12 cellular contexts compared by ENCODE assay signal in genomic region chr10:125006921-125007391, GRCh38.
A peak's percentile ranks its signal among the peaks of the same experiment; 100 is the strongest.
DNase-seq lines count a peak whose midpoint lies in the region; ATAC-seq and TF ChIP-seq lines count a peak whose summit lies in the region.
"Had no signal": no experiment of that assay in that cellular context is flagged by ENCODE, and none has a peak within 500 bp of the region (broad histone marks: within the 10 kb centered on the region; RNA-seq: fewer than 3 reads in every experiment).

No MANE protein-coding gene starts in this region.

- peak overlapping the region; percentile 9 for H2AFZ ChIP-seq in parathyroid adenoma

- TF ChIP-seq CTCF in AG10803 (conservative IDR thresholded peaks at IDR 0.05; ENCODE audit: low read length), result no peak
- TF ChIP-seq CTCF in parathyroid adenoma (IDR thresholded peaks at IDR 0.05), result no peak

- peaks cover 8% of the 10 kb centered on the region for H3K4me1 ChIP-seq in parathyroid adenoma

- H3K79me2 ChIP-seq in parathyroid adenoma, result peaks cover 13% of the 10 kb centered on the region

- peak overlapping the region; percentile 68 for H3K27ac ChIP-seq in parathyroid adenoma

- H3K36me3 ChIP-seq in parathyroid adenoma (ENCODE audit: control insufficient read depth, insufficient read depth, low read length), result no peaks in the 10 kb centered on the region

- H3K27me3 ChIP-seq in parathyroid adenoma (ENCODE audit: control insufficient read depth, insufficient read depth, low read length), result no peaks in the 10 kb centered on the region
- H3K27me3 ChIP-seq: upper lobe of left lung had no signal

- no peak overlapping the region for H3K9ac ChIP-seq in parathyroid adenoma

- H3K4me3 ChIP-seq in AG10803 (ENCODE audit: low read length) (no peak overlapping the region), parathyroid adenoma (ENCODE audit: low read depth, low read length) (no peak overlapping the region)
- H3K4me3 ChIP-seq: upper lobe of left lung had no signal

- ATAC-seq in SK-N-SH treated with all-trans-retinoic acid at 6 μM for 48 hours (peak; percentile 85), HG02973 (IDR thresholded peaks at IDR 0.05; ENCODE audit: unreplicated experiment) (no peak), HG03280 (IDR thresholded peaks at IDR 0.05; ENCODE audit: unreplicated experiment) (no peak)

- DNase-seq in AG10803 (ENCODE audit: low read depth) (peak; percentile 92), globus pallidus (ENCODE audit: low spot score) (peak; percentile 68), NCI-H748 treated with DMSO at 0.1 percent for 48 hours (lab: John Stamatoyannopoulos, UW) (no peak), DMS53 (lab: John Stamatoyannopoulos, UW) (no peak)
- DNase-seq: CD4-positive, CD25-positive, alpha-beta regulatory T cell; NCI-H1105 treated with DMSO at 0.1 percent for 48 hours; occipital lobe; upper lobe of left lung had no signal

- H3K9me3 ChIP-seq in parathyroid adenoma (ENCODE audit: control insufficient read depth, low read length), result no peaks in the 10 kb centered on the region
- H3K9me3 ChIP-seq: upper lobe of left lung had no signal

- H3K4me2 ChIP-seq in parathyroid adenoma (ENCODE audit: low read length), result no peak overlapping the region

TF ChIP-seq in SK-N-SH treated with all-trans-retinoic acid at 6 μM for 48 hours, 23 proteins besides CTCF, POLR2A, EP300 and RAD21:
- TF ChIP-seq TCF4 (CRISPR knock-in tag; IDR thresholded peaks at IDR 0.05; ENCODE audit: borderline replicate concordance), result peak; percentile 76
- no peak for TF ChIP-seq GLIS3 (CRISPR knock-in tag; IDR thresholded peaks at IDR 0.05)
- no peak for TF ChIP-seq ZFP30 (CRISPR knock-in tag; IDR thresholded peaks at IDR 0.05)
- no peak for TF ChIP-seq ZNF565 (CRISPR knock-in tag; conservative IDR thresholded peaks at IDR 0.05; ENCODE audit: low read depth)
- TF ChIP-seq TSHZ2 (CRISPR knock-in tag; IDR thresholded peaks at IDR 0.05), result peak; percentile 78

Comparison
In these comparisons a context has a peak if more than half of its experiments do, and no peak if none do; other contexts are left out.
1. DNase-seq: peak in AG10803 (single experiment) and globus pallidus (single experiment); none in NCI-H748 treated with DMSO at 0.1 percent for 48 hours (single experiment) and DMS53 (single experiment).